8 cellular contexts compared by ENCODE assay signal in the genomic region with DNA sequence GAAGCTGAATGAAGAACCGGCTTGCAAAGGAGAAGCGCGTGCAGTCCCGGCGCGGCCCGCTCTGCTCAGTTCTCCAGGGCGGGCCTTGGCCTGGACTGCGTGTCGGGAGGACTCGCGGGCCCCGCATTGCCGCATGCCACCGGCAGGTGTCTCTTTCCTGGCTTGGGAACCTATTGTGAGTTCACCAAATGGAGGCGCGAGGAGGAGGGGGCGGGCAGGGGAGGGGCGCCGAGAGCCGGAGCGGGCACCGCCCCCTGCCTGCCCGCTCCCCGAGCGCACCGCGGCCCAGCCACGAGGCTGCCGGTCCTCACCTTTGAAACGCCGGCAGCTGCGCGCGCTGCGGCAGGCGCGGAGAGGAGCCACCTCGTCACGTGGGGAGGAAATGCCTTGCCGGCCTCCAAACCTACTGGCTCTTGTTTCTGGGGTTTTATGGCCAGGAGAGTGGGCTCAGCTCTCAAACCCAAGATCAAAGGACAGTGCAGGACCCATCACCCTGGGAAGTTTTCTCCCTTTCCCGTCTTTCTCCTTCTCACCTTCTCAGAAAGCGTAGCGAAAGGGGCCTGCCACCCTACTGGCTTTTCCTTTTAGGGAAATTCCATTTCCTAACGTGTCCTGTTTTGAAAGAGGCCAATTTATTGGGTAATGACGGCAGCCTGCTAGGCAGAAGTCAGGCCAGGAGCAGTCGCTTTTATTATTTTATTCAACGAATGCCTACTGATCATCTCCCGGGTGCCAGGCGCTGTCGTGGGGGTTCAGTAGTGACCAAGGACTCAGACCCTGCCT. TPM values are rescaled to one million over a fixed set of nuclear protein-coding genes. Genes with fewer than 3 reads are reported as not detected.
DNase-seq lines count a peak whose midpoint lies in the region; TF ChIP-seq lines count a peak whose summit lies in the region.

No MANE protein-coding gene starts in this region.

- in situ Hi-C loops in G401 (cut with HindIII; ENCODE audit: low sequenced_read_pairs): no loop called here

- H3K36me3 ChIP-seq in kidney epithelial cell (ENCODE audit: control insufficient read depth, insufficient read depth, low read length): no peaks in the 10 kb centered on the region

- peak; percentile 80 for TF ChIP-seq CTCF in kidney epithelial cell (IDR thresholded peaks at IDR 0.05; ENCODE audit: insufficient read depth, low read length, poor library complexity, severe bottlenecking)

- DNase-seq in G401 (ENCODE audit: low spot score): peak; percentile 92
- peak; percentile 76 for DNase-seq in GOT3 (lab: John Stamatoyannopoulos, UW)
- peak; percentile 76 for DNase-seq in M059J (ENCODE audit: low read depth)
- DNase-seq in activated CD4-positive, alpha-beta T cell treated with anti-CD3 and anti-CD28 coated beads for 24 hours (ENCODE audit: low read depth in 2 of 2): peak; percentile 90 to 91
- peak; percentile 91 for DNase-seq in cerebellum (ENCODE audit: low spot score)
- DNase-seq in kidney epithelial cell (ENCODE audit: low read depth): no peak
- peak; percentile 89 to 94 for DNase-seq in stimulated activated CD4-positive, alpha-beta T cell treated with anti-CD3 and anti-CD28 coated beads, Interleukin-15, amount 100 ng/mL, for 48 hours (ENCODE audit: low read depth in 2 of 2)
- DNase-seq in DMS79 treated with DMSO at 0.1 percent for 48 hours (lab: John Stamatoyannopoulos, UW): no peak

- H3K27me3 ChIP-seq in kidney epithelial cell (ENCODE audit: control insufficient read depth, insufficient read depth, low read length): no peaks in the 10 kb centered on the region

- H3K4me3 ChIP-seq in kidney epithelial cell (ENCODE audit: low read depth, low read length): no peak overlapping the region

RNA-seq across cellular contexts. Expression of a gene that starts 13.8 kb away (rescaled TPM):
- not detected in 2 replicates for total RNA-seq in G401 (2014; rRNA removed; shearing (Covaris generic))
- not detected in 2 replicates for total RNA-seq in M059J (2014; rRNA removed; shearing (Covaris generic))
- 0.64 TPM for total RNA-seq in cerebellum
- total RNA-seq in kidney epithelial cell: not detected in 2 replicates

RNA-seq across cellular contexts. Expression of a gene that starts 57.2 kb away (rescaled TPM):
- 652 and 894 TPM in 2 replicates for total RNA-seq in G401 (2014; rRNA removed; shearing (Covaris generic))
- 610 and 697 TPM in 2 replicates for total RNA-seq in M059J (2014; rRNA removed; shearing (Covaris generic))
- total RNA-seq in cerebellum: 278 TPM
- total RNA-seq in kidney epithelial cell: 346 and 448 TPM in 2 replicates

Comparison
In these comparisons a context has a peak if more than half of its experiments do, and no peak if none do; other contexts are left out.
1. DNase-seq: peak in G401 (single experiment), GOT3 (single experiment), M059J (single experiment), activated CD4-positive, alpha-beta T cell treated with anti-CD3 and anti-CD28 coated beads for 24 hours (2 of 2), cerebellum (single experiment) and stimulated activated CD4-positive, alpha-beta T cell treated with anti-CD3 and anti-CD28 coated beads, Interleukin-15, amount 100 ng/mL, for 48 hours (2 of 2); none in kidney epithelial cell (single experiment) and DMS79 treated with DMSO at 0.1 percent for 48 hours (single experiment).